8 cellular contexts compared by ENCODE assay signal in the genomic region with DNA sequence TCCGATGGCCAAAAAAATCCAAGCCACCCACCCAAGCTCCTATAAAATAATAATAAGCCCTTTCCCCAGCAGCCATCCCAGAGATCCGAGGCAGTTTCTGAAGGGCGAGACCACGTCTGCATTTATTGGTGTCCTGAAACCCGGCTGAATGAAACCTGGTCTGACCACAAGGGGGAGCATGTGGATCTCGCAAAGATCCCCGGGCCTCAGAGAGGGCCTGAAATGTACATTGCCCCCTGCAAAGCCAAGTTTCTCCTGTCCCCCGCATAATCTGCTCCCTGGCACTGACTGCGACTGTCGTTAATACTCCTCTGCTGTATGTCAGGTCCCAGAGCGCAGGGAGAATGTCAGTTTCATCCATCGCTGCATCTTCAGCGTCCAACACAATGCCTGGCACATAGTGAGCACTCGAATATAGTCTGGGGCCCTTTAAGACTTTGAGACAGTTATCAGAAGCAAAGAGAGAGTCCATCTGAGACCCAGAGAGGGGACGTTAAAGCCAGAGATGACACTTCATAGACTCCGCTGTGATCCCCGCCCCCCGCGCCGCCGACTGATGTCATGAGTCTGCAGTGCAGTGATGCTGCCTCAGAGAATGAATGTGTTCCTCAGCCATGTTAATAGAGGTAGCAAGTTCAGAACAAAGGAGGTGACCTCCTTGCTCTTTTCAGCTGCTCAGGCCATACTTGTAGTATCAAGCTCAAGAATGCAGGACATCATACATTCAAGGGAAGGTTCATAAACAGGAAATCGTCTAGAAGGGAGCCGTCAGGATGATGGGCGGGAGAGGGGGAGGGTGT.
DNase-seq lines count a peak whose midpoint lies in the region; ATAC-seq and TF ChIP-seq lines count a peak whose summit lies in the region.

No MANE protein-coding gene starts in this region.

- H3K4me3 ChIP-seq in left lung = no peak overlapping the region

- no peak overlapping the region for H3K27ac ChIP-seq in left lung

- no peaks in the 10 kb centered on the region for H3K9me3 Mint-ChIP-seq in chondrocyte (ENCODE audit: low read depth)

- no peaks in the 10 kb centered on the region for H3K36me3 ChIP-seq in left lung

- H3K9me3 ChIP-seq in left lung = no peaks in the 10 kb centered on the region

- H3K4me1 Mint-ChIP-seq in chondrocyte (ENCODE audit: low read depth) = peaks cover 7% of the 10 kb centered on the region

- peaks cover 26% of the 10 kb centered on the region for H3K27me3 Mint-ChIP-seq in chondrocyte (ENCODE audit: low read depth)

- H3K27ac Mint-ChIP-seq in chondrocyte (ENCODE audit: unreplicated experiment) = no peak overlapping the region

- H3K4me3 Mint-ChIP-seq in chondrocyte (ENCODE audit: unreplicated experiment) = no peak overlapping the region

- intact Hi-C loops in left lung (cut with DNase I) = no loop called here

- ATAC-seq in left lung = peak; percentile 90
- no peak for ATAC-seq in HG02798 (IDR thresholded peaks at IDR 0.05; ENCODE audit: poor library complexity, unreplicated experiment)

- H3K36me3 Mint-ChIP-seq in chondrocyte (ENCODE audit: low read depth) = no peaks in the 10 kb centered on the region

- DNase-seq in A172 (ENCODE audit: low spot score) (peak; percentile 57), GM19238 (ENCODE audit: insufficient read length, low spot score) (peak; percentile 86), NCI-H446 (lab: John Stamatoyannopoulos, UW) (peak; percentile 36 to 62), chondrocyte (ENCODE audit: low spot score) (peak; percentile 68), left lung (peak in 1 of 2 donors; percentile 48)
- DNase-seq in activated CD4-positive, alpha-beta T cell treated with anti-CD3 and anti-CD28 coated beads for 24 hours (ENCODE audit: low read depth in 2 of 2) = peak; percentile 61
- DNase-seq in stimulated activated CD4-positive, alpha-beta T cell treated with anti-CD3 and anti-CD28 coated beads, Interleukin-4, amount 100 ng/mL, for 4 hours = peak; percentile 52 to 59

- TF ChIP-seq CTCF in chondrocyte (IDR thresholded peaks at IDR 0.05) (peak; percentile 91), left lung (IDR thresholded peaks at IDR 0.05) (peak; percentile 72 to 84)

- H3K4me1 ChIP-seq in left lung = peaks cover 0 to 15% of the 10 kb centered on the region in 2 donors

- peaks cover 0 to 81% of the 10 kb centered on the region in 2 donors for H3K27me3 ChIP-seq in left lung
